ENCODE assay signal across 26 cellular contexts in the genomic region with DNA sequence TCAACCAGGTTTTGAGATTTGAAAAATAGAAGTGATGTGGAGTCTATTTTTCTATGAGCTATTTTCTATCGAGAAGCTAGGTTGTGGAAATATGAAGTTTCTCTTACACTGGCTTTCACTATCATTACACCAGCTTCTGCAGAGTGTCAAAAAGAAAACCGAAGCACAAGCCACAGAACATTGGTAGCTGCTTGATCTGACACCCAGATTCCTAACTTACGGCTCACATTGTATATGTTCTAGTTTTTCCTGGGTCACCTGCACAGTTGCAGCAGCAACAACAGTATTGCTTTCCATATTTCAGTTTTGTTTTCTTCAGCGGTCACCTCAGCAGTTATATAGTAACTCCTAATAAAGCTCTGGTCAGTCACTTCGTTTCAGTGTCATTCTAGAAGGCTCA.
"Had no signal": no experiment of that assay in that cellular context is flagged by ENCODE, and none has a peak within 500 bp of the region (broad histone marks: within the 10 kb centered on the region; RNA-seq: fewer than 3 reads in every experiment).

No MANE protein-coding gene starts in this region.

- H3K4me1 Mint-ChIP-seq: naive thymus-derived CD4-positive, alpha-beta T cell; nephron; stimulated activated naive CD8-positive, alpha-beta T cell treated with anti-CD3 and anti-CD28 coated beads, Interleukin-15, amount 100 ng/mL, for 72 hours had no signal

- H3K9ac ChIP-seq: neural progenitor cell had no signal

- H3K27ac ChIP-seq: coronary artery, esophagus muscularis mucosa, foreskin keratinocyte, gastroesophageal sphincter, heart left ventricle, hepatocyte, left lung, neural progenitor cell, psoas muscle, sigmoid colon, spleen, thyroid gland, vagina had no signal

- H3K36me3 Mint-ChIP-seq: naive thymus-derived CD4-positive, alpha-beta T cell; neural progenitor cell had no signal

- DNase-seq: dermis blood vessel endothelial cell; effector memory CD4-positive, alpha-beta T cell; foreskin keratinocyte; heart left ventricle; left cardiac atrium; left lung; mesenchymal stem cell; midbrain; naive thymus-derived CD4-positive, alpha-beta T cell; nucleus accumbens; psoas muscle; sigmoid colon; spleen; stimulated activated CD4-positive, alpha-beta T cell treated with anti-CD3 and anti-CD28 coated beads, Interleukin-4, amount 100 ng/mL, for 1 hour; stimulated activated CD8-positive, alpha-beta memory T cell treated with anti-CD3 and anti-CD28 coated beads, Interleukin-4, amount 100 ng/mL, for 48 hours; stimulated activated naive CD4-positive, alpha-beta T cell; stimulated activated naive CD8-positive, alpha-beta T cell treated with anti-CD3 and anti-CD28 coated beads, Interleukin-15, amount 100 ng/mL, for 72 hours; thyroid gland; trophoblast cell had no signal

- H3K9me3 ChIP-seq: esophagus muscularis mucosa, gastroesophageal sphincter, left lung, psoas muscle, sigmoid colon, thyroid gland, vagina had no signal

- H3K27me3 ChIP-seq: esophagus muscularis mucosa, foreskin keratinocyte, gastroesophageal sphincter, heart left ventricle, hepatocyte, left lung, neural progenitor cell, sigmoid colon, spleen, thyroid gland, vagina had no signal

- H3K4me1 ChIP-seq: esophagus muscularis mucosa, foreskin keratinocyte, gastroesophageal sphincter, heart left ventricle, left lung, neural progenitor cell, psoas muscle, spleen, thyroid gland, vagina had no signal

- H3K9me3 Mint-ChIP-seq: nephron; stimulated activated naive CD8-positive, alpha-beta T cell treated with anti-CD3 and anti-CD28 coated beads, Interleukin-15, amount 100 ng/mL, for 72 hours had no signal

- H3K79me2 ChIP-seq: hepatocyte had no signal

- H2AFZ ChIP-seq: hepatocyte, neural progenitor cell had no signal

- H3K36me3 ChIP-seq: esophagus muscularis mucosa, gastroesophageal sphincter, heart left ventricle, left lung, neural progenitor cell, sigmoid colon, spleen, thyroid gland, vagina had no signal

- H3K27me3 Mint-ChIP-seq: naive thymus-derived CD4-positive, alpha-beta T cell; stimulated activated naive CD8-positive, alpha-beta T cell treated with anti-CD3 and anti-CD28 coated beads, Interleukin-15, amount 100 ng/mL, for 72 hours had no signal

- H3K4me3 ChIP-seq: coronary artery, esophagus muscularis mucosa, gastroesophageal sphincter, heart left ventricle, hepatocyte, left lung, neural progenitor cell, psoas muscle, spleen, thyroid gland, vagina had no signal

- H3K4me3 Mint-ChIP-seq: naive thymus-derived CD4-positive, alpha-beta T cell; nephron; neural progenitor cell; stimulated activated naive CD8-positive, alpha-beta T cell treated with anti-CD3 and anti-CD28 coated beads, Interleukin-15, amount 100 ng/mL, for 72 hours had no signal

- H3K4me2 ChIP-seq: hepatocyte, neural progenitor cell had no signal

- H3K27ac Mint-ChIP-seq: naive thymus-derived CD4-positive, alpha-beta T cell; nephron; neural progenitor cell; stimulated activated naive CD8-positive, alpha-beta T cell treated with anti-CD3 and anti-CD28 coated beads, Interleukin-15, amount 100 ng/mL, for 72 hours had no signal
